Comparison of ENCODE assay signal across 13 cellular contexts in the genomic region with DNA sequence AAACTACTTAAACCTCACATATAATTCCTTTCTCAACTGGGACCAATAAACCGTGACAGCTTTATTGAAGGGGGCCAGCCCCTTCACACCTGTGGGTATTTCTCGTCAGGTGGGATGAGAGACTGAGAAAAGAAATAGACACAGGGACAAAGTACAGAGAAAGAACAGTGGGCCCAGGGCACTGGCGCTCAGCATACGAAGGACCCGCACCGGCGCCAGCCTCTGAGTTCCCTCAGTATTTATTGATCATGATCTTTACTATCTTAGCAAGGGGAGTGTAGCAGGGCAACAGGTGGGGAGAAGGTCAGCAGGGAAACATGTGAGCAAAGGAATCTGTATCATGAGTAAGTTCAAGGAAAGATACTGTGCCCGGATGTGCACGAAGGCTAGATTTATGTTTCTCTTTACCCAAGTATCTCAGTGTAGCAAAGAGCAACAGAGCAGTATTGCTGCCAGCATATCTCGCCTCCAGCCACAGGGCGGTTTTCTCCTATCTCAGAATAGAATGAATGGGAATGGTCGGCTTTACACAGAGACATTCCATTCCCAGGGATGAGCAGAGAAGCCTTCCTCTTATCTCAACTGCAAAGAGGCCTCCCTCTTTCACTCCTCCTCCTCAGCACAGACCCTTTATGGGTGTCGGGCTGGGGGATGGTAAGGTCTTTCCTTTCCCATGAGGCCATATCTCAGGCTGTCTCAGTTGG. TPM values are rescaled to one million over a fixed set of nuclear protein-coding genes. Genes with fewer than 3 reads are reported as not detected.
"Had no signal": no experiment of that assay in that cellular context is flagged by ENCODE, and none has a peak within 500 bp of the region (broad histone marks: within the 10 kb centered on the region; RNA-seq: fewer than 3 reads in every experiment).

No MANE protein-coding gene starts in this region.

RNA-seq across cellular contexts. Expression of a gene that starts 43.6 kb away (rescaled TPM):
- total RNA-seq: activated CD4-positive, alpha-beta memory T cell treated with anti-CD3 and anti-CD28 coated beads for 36 hours; activated CD4-positive, alpha-beta T cell treated with anti-CD3 and anti-CD28 coated beads for 36 hours; activated CD4-positive, alpha-beta T cell treated with anti-CD3 and anti-CD28 coated beads, Interleukin-2, amount 10 ng/mL, durations not matched to agents 24 days and 14 days; activated CD8-positive, alpha-beta memory T cell treated with anti-CD3 and anti-CD28 coated beads for 36 hours; activated CD8-positive, alpha-beta memory T cell treated with anti-CD3 and anti-CD28 coated beads, Interleukin-2, amount 10 ng/mL, durations not matched to agents 7 days and 5 days; activated CD8-positive, alpha-beta T cell treated with anti-CD3 and anti-CD28 coated beads, Interleukin-2, amount 10 ng/mL, durations not matched to agents 7 days and 5 days; activated naive CD4-positive, alpha-beta T cell treated with anti-CD3 and anti-CD28 coated beads for 36 hours; activated T-helper 1 cell treated with anti-CD3 and anti-CD28 coated beads, Interleukin-12 subunit alpha, Interleukin-12 subunit beta, Interleukin-2, Interleukin-4 antibody, amounts not matched to agents 30 ng/mL and 10 ng/mL and 1 ng/mL, durations not matched to agents 14 hours and 24 hours and 36 hours; activated T-helper 2 cell treated with anti-CD3 and anti-CD28 coated beads, Interferon-gamma antibody, Interleukin-2, Interleukin-4, amounts not matched to agents 10 μg/mL and 5 μg/mL and 100 μg/mL, durations not matched to agents 14 hours and 24 hours and 36 hours; fibroblast of lung; fibroblast of villous mesenchyme; glomerular endothelial cell; T-cell had no signal
- polyA plus RNA-seq: fibroblast of lung had no signal
